ENCODE assay signal across 9 cellular contexts in genomic region chr1:19074902-19075721, GRCh38.
DNase-seq lines count a peak whose midpoint lies in the region; ATAC-seq, FAIRE-seq and TF ChIP-seq lines count a peak whose summit lies in the region.
"Had no signal": no experiment of that assay in that cellular context is flagged by ENCODE, and none has a peak within 500 bp of the region (broad histone marks: within the 10 kb centered on the region; RNA-seq: fewer than 3 reads in every experiment).

No MANE protein-coding gene starts in this region.

- H3K4me1 ChIP-seq in liver (ENCODE audit: control insufficient read depth in 4 of 4, insufficient read depth in 4 of 4, low read length in 3 of 4) (peaks cover 32 to 77% (median 65%) of the 10 kb centered on the region in 4 donors), HepG2 (ENCODE audit: insufficient read depth, low read length) (peaks cover 19% of the 10 kb centered on the region), neuronal stem cell (ENCODE audit: control insufficient read depth in 2 of 2, insufficient read depth in 1 of 2, low read depth in 1 of 2, low read length in 2 of 2) (peaks cover 0 to 5% of the 10 kb centered on the region in 2 donors)
- peaks cover 42% of the 10 kb centered on the region for H3K4me1 ChIP-seq in effector memory CD4-positive, alpha-beta T cell (ENCODE audit: control insufficient read depth, insufficient read depth, low read length, poor library complexity, severe bottlenecking)

- H2BK12ac ChIP-seq in neuronal stem cell (ENCODE audit: low read length): no peak overlapping the region

- ATAC-seq in HepG2: no peak

- H3K9me3 Mint-ChIP-seq in endothelial cell (ENCODE audit: unreplicated experiment): no peaks in the 10 kb centered on the region

- CTCF ChIA-PET in HepG2 (lab: Yijun Ruan, JAX; ENCODE audit: low intra/inter-chr PET ratio, low total read pairs): no interaction called here

- H3K9ac ChIP-seq in liver (ENCODE audit: low read depth in 1 of 2, low read length in 2 of 2): no peak overlapping the region
- no peak overlapping the region for H3K9ac ChIP-seq in HepG2 (ENCODE audit: insufficient read depth, low read depth, low read length)
- H3K9ac ChIP-seq in neuronal stem cell (ENCODE audit: low read depth, low read length, poor library complexity): peak overlapping the region; percentile 7

- no peak overlapping the region for H3K27ac Mint-ChIP-seq in endothelial cell (ENCODE audit: unreplicated experiment)

- FAIRE-seq in HepG2 (lab: Jason Lieb, UNC): no peak

- H2AFZ ChIP-seq in HepG2 (ENCODE audit: low read length) (no peak overlapping the region), neuronal stem cell (ENCODE audit: low read length) (no peak overlapping the region)

- H3K27ac ChIP-seq in liver (ENCODE audit: low read depth in 1 of 2, low read length in 2 of 2) (peak overlapping the region; percentile 58 to 71), HepG2 (ENCODE audit: extremely low read length, insufficient read depth, low read length) (no peak overlapping the region), neuronal stem cell (replicated peaks; ENCODE audit: low read length) (no peak overlapping the region)
- peak overlapping the region; percentile 52 for H3K27ac ChIP-seq in effector memory CD4-positive, alpha-beta T cell (ENCODE audit: insufficient read depth, low read length, poor library complexity, severe bottlenecking)
- H3K27ac ChIP-seq: SK-N-MC had no signal

- WGBS in liver: 28% methylated on average over 21 of the region's 21 CpGs
- 89% methylated on average over 21 of the region's 21 CpGs for WGBS in HepG2 (ENCODE audit: low lambda C conversion rate)
- no CpG with 5 or more reads among the region's 21 CpGs for WGBS in neuronal stem cell (ENCODE audit: extremely low coverage in 2 of 2, insufficient read length in 2 of 2, insufficient replicate concordance in 1 of 2), 2 donors

- POLR2A ChIA-PET in HepG2 (lab: Yijun Ruan, JAX): no interaction called here

- no peak for TF ChIP-seq POLR2A in HepG2 (IDR thresholded peaks at IDR 0.05; ENCODE audit: insufficient read depth in 1 of 2, low read depth in 2 of 2, low read length in 2 of 2)

- intact Hi-C loops in HepG2 (cut with micrococcal nuclease; ENCODE audit: unreplicated experiment): no loop called here

- H3K4me2 ChIP-seq in HepG2 (ENCODE audit: low read depth, low read length): no peak overlapping the region
- no peak overlapping the region for H3K4me2 ChIP-seq in neuronal stem cell (ENCODE audit: insufficient read depth, low read length, poor library complexity, severe bottlenecking)

- H3K79me2 ChIP-seq in HepG2 (ENCODE audit: insufficient read depth, low read length): no peaks in the 10 kb centered on the region

- no peaks in the 10 kb centered on the region for H4K20me1 ChIP-seq in HepG2 (ENCODE audit: insufficient read depth, low read length)

- H3K4me3 Mint-ChIP-seq in endothelial cell (ENCODE audit: unreplicated experiment): no peak overlapping the region

- H2BK120ac ChIP-seq in neuronal stem cell (ENCODE audit: low read depth, low read length): no peak overlapping the region

- no peak overlapping the region for H3K23ac ChIP-seq in neuronal stem cell (ENCODE audit: low read depth, low read length, poor library complexity)

- no peak for DNase-seq in HepG2 (ENCODE audit: low spot score)
- DNase-seq in effector memory CD4-positive, alpha-beta T cell: no peak
- DNase-seq in neuronal stem cell (ENCODE audit: low spot score): no peak
- DNase-seq in endothelial cell (ENCODE audit: low spot score): no peak
- no peak for DNase-seq in NCI-H510A treated with DMSO at 0.1 percent for 48 hours (lab: John Stamatoyannopoulos, UW)
- no peak for DNase-seq in DMS53 (lab: John Stamatoyannopoulos, UW)
- no peak for DNase-seq in GM10266 (ENCODE audit: extremely low spot score)

- no peaks in the 10 kb centered on the region for H3K79me1 ChIP-seq in neuronal stem cell (ENCODE audit: low read depth, low read length)

- H3K36me3 ChIP-seq in liver (ENCODE audit: control insufficient read depth in 4 of 4, insufficient read depth in 3 of 4, low read depth in 1 of 4, low read length in 3 of 4) (peaks cover 8 to 30% (median 23%) of the 10 kb centered on the region in 4 donors), HepG2 (replicated peaks in 1 of 2; ENCODE audit: control insufficient read depth in 1 of 2, insufficient read depth in 2 of 2, low read length in 2 of 2) (peaks cover 44 to 67% of the 10 kb centered on the region in 2 experiments; a peak in 4 of 5 replicates), neuronal stem cell (replicated peaks in 1 of 2; ENCODE audit: control insufficient read depth in 2 of 2, insufficient read depth in 2 of 2, low read length in 2 of 2) (peaks cover 60 to 76% of the 10 kb centered on the region in 2 donors)
- H3K36me3 ChIP-seq in effector memory CD4-positive, alpha-beta T cell (ENCODE audit: control insufficient read depth, insufficient read depth, low read length): peaks cover 45% of the 10 kb centered on the region

- no peak overlapping the region for H2AK5ac ChIP-seq in neuronal stem cell (ENCODE audit: low read depth, low read length)

- H3K27me3 Mint-ChIP-seq in endothelial cell (ENCODE audit: unreplicated experiment): peaks cover 20% of the 10 kb centered on the region

- H3K4me1 Mint-ChIP-seq in endothelial cell (ENCODE audit: unreplicated experiment): no peaks in the 10 kb centered on the region

- TF ChIP-seq RAD21 in liver (IDR thresholded peaks at IDR 0.05): no peak
- TF ChIP-seq RAD21 in HepG2 (CRISPR knock-in tag; IDR thresholded peaks at IDR 0.05): no peak

- no peak overlapping the region for H3K4ac ChIP-seq in neuronal stem cell (ENCODE audit: low read length)

- H3K9me3 ChIP-seq in liver (ENCODE audit: control insufficient read depth in 4 of 4, low read length in 3 of 4) (no peaks in the 10 kb centered on the region), HepG2 (ENCODE audit: low read length) (no peaks in the 10 kb centered on the region), neuronal stem cell (replicated peaks in 1 of 2; ENCODE audit: control insufficient read depth in 2 of 2, insufficient read depth in 1 of 2, low read depth in 1 of 2, low read length in 2 of 2) (no peaks in the 10 kb centered on the region)
- H3K9me3 ChIP-seq in effector memory CD4-positive, alpha-beta T cell (ENCODE audit: control insufficient read depth, low read length): no peaks in the 10 kb centered on the region

- TF ChIP-seq EP300 in HepG2 (IDR thresholded peaks at IDR 0.05; ENCODE audit: low read depth in 2 of 2, low read length in 2 of 2) (no peak), HepG2 (CRISPR knock-in tag; IDR thresholded peaks at IDR 0.05; ENCODE audit: borderline replicate concordance) (no peak)

- no peak overlapping the region for H2BK5ac ChIP-seq in neuronal stem cell (ENCODE audit: low read length)

- no peak overlapping the region for H3K4me3 ChIP-seq in liver (ENCODE audit: low read depth in 1 of 3, low read length in 3 of 3)
- H3K4me3 ChIP-seq in HepG2 (replicated peaks in 1 of 3; ENCODE audit: insufficient read depth in 1 of 3, low read depth in 2 of 3, low read length in 3 of 3): no peak overlapping the region
- no peak overlapping the region for H3K4me3 ChIP-seq in effector memory CD4-positive, alpha-beta T cell (ENCODE audit: insufficient read depth, low read depth, low read length, poor library complexity, severe bottlenecking)
- no peak overlapping the region for H3K4me3 ChIP-seq in neuronal stem cell (ENCODE audit: low read length in 2 of 2)
- H3K4me3 ChIP-seq: SK-N-MC had no signal

- no TSS peak for BruUV-seq in HepG2 (replicated peaks; lab: Mats Ljungman, UMichigan)

- peaks cover 64% of the 10 kb centered on the region for H3K36me3 Mint-ChIP-seq in endothelial cell (ENCODE audit: low read depth, unreplicated experiment)

- in situ Hi-C loops in HepG2 (cut with HindIII; ENCODE audit: extremely low pct_ligation_motif_present, low pct_unique_long_range_greater_than_20kb): no loop called here

- H4K8ac ChIP-seq in neuronal stem cell (ENCODE audit: low read depth, low read length): no peak overlapping the region

- no peak overlapping the region for H4K91ac ChIP-seq in neuronal stem cell (ENCODE audit: low read depth, low read length, poor library complexity)

- no peak overlapping the region for H3K14ac ChIP-seq in neuronal stem cell (ENCODE audit: low read length)

- H2BK15ac ChIP-seq in neuronal stem cell (ENCODE audit: low read length): no peak overlapping the region

- TF ChIP-seq CTCF in liver (IDR thresholded peaks at IDR 0.05; ENCODE audit: low read depth, low read length, missing input control): no peak
- TF ChIP-seq CTCF in HepG2 (CRISPR knock-in tag; IDR thresholded peaks at IDR 0.05): no peak
- TF ChIP-seq CTCF in endothelial cell (IDR thresholded peaks at IDR 0.05; ENCODE audit: unreplicated experiment): no peak
- TF ChIP-seq CTCF in GM10266 (IDR thresholded peaks at IDR 0.05; ENCODE audit: control insufficient read depth, insufficient read depth, low read depth, missing control alignments): no peak

- H3K18ac ChIP-seq in neuronal stem cell (ENCODE audit: low read length): no peak overlapping the region

- H3K27me3 ChIP-seq in liver (ENCODE audit: control insufficient read depth in 4 of 4, insufficient read depth in 4 of 4, low read length in 3 of 4) (no peaks in the 10 kb centered on the region), HepG2 (ENCODE audit: control insufficient read depth in 1 of 2, insufficient read depth in 2 of 2, low read length in 2 of 2) (no peaks in the 10 kb centered on the region), neuronal stem cell (ENCODE audit: control insufficient read depth in 3 of 3, insufficient read depth in 3 of 3, low read depth in 1 of 3, low read length in 3 of 3) (no peaks in the 10 kb centered on the region)
- no peaks in the 10 kb centered on the region for H3K27me3 ChIP-seq in effector memory CD4-positive, alpha-beta T cell (replicated peaks; ENCODE audit: control insufficient read depth, insufficient read depth, low read length, poor library complexity, severe bottlenecking)

TF ChIP-seq in liver, 16 proteins besides CTCF, POLR2A, EP300 and RAD21 (continues in another document):
- TF ChIP-seq SP1 (IDR thresholded peaks at IDR 0.05) (peak; percentile 6), RXRA (IDR thresholded peaks at IDR 0.05) (peak in 1 of 2 donors; percentile 33), HNF4A (conservative IDR thresholded peaks at IDR 0.05) (no peak), YY1 (IDR thresholded peaks at IDR 0.05) (peak; percentile 16), MAX (IDR thresholded peaks at IDR 0.05) (peak; percentile 18)

TF ChIP-seq in HepG2, 621 proteins besides CTCF, POLR2A, EP300 and RAD21 (continues in another document):
- TF ChIP-seq PAF1 (CRISPR knock-in tag; IDR thresholded peaks at IDR 0.05) (no peak), ZBTB3 (CRISPR knock-in tag; IDR thresholded peaks at IDR 0.05; ENCODE audit: borderline replicate concordance, low read depth) (no peak), HDAC2 (CRISPR knock-in tag; IDR thresholded peaks at IDR 0.05) (no peak), HOXA5 (CRISPR knock-in tag; IDR thresholded peaks at IDR 0.05) (no peak), RBFOX2 (IDR thresholded peaks at IDR 0.05; ENCODE audit: low read depth, low read length) (no peak), HNRNPK (IDR thresholded peaks at IDR 0.05; ENCODE audit: low read depth, low read length, poor library complexity, severe bottlenecking) (no peak)

Comparison
In these comparisons a context has a peak if more than half of its experiments do, and no peak if none do; other contexts are left out.
1. H3K27ac ChIP-seq: peak in liver (2 of 2) and effector memory CD4-positive, alpha-beta T cell (single experiment); none in HepG2 (single experiment) and neuronal stem cell (single experiment).